25 cellular contexts compared by ENCODE assay signal in the genomic region with DNA sequence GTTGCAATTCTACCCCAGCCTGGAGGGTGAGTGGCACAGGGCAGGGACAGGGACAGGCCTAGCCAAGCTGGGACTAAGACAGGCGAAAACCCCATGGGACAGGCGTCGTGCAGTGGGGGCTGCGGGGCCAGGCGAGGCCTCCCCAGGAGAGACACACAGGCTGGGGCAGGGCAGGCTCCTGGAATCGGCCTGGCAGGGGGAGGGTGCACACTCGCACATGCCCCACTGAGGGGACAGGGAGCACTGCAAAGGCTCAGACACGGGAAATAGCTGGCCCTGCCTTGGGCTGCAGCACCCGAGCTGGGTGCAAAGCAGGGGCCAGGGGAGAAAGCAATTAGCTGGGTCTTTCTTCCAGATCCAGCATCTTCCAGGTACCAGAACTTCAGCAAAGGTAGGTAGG. TPM values are rescaled to one million over a fixed set of nuclear protein-coding genes. Genes with fewer than 3 reads are reported as not detected.
DNase-seq lines count a peak whose midpoint lies in the region; ATAC-seq, FAIRE-seq and TF ChIP-seq lines count a peak whose summit lies in the region.
"Had no signal": no experiment of that assay in that cellular context is flagged by ENCODE, and none has a peak within 500 bp of the region (broad histone marks: within the 10 kb centered on the region; RNA-seq: fewer than 3 reads in every experiment).

No MANE protein-coding gene starts in this region.

- ATAC-seq in natural killer cell treated with Interleukin-12 subunit alpha and Interleukin-12 subunit beta and Interleukin-15 and Interleukin-18, amount 100 ng/mL, for 72 hours, result no peak
- ATAC-seq in natural killer cell, result no peak
- ATAC-seq: gastrocnemius medialis had no signal

- H3K4me3 ChIP-seq in Loucy (ENCODE audit: low read length, poor library complexity, severe bottlenecking) (no peak overlapping the region), H1 (ENCODE audit: extremely low read depth in 1 of 4, insufficient read depth in 2 of 4, low read depth in 3 of 4, low read length in 4 of 4) (no peak overlapping the region), suprapubic skin (no peak overlapping the region)
- H3K4me3 ChIP-seq: gastrocnemius medialis, prostate gland, uterus had no signal

- 86% methylated on average over 9 of the region's 9 CpGs; no CpG with 5 or more reads in 1 of the 2 experiments for WGBS in H1 (ENCODE audit: extremely low coverage in 1 of 2, insufficient coverage in 1 of 2, insufficient read length in 1 of 2, insufficient replicate concordance in 2 of 2, low coverage in 1 of 2, low lambda C conversion rate in 2 of 2, missing lambda C conversion rate in 1 of 2), 2 experiments
- WGBS in suprapubic skin, result 48% methylated on average over 3 of the region's 9 CpGs

- H4K91ac ChIP-seq in H1 (replicated peaks; ENCODE audit: insufficient read length, low read length), result no peak overlapping the region

- H3K27me3 Mint-ChIP-seq in natural killer cell treated with Interleukin-12 subunit alpha and Interleukin-12 subunit beta and Interleukin-15 and Interleukin-18, amount 100 ng/mL, for 72 hours, result no peaks in the 10 kb centered on the region
- H3K27me3 Mint-ChIP-seq in natural killer cell (ENCODE audit: low read depth in 2 of 2), result no peaks in the 10 kb centered on the region
- H3K27me3 Mint-ChIP-seq: central memory CD8-positive, alpha-beta T cell had no signal

- no peak overlapping the region for H2AK5ac ChIP-seq in H1 (ENCODE audit: low read depth, low read length)

- no peak for FAIRE-seq in H1 (lab: Jason Lieb, UNC)
- FAIRE-seq in HTR-8/SVneo (lab: Jason Lieb, UNC), result no peak
- FAIRE-seq: GM18507, kidney had no signal

- H3K4me2 ChIP-seq in Loucy (ENCODE audit: low read depth, low read length, poor library complexity, severe bottlenecking), result peak overlapping the region; percentile 54
- no peak overlapping the region for H3K4me2 ChIP-seq in H1 (ENCODE audit: insufficient read depth in 1 of 2, low read depth in 2 of 2, low read length in 2 of 2)

- no peak overlapping the region for H3K4me3 Mint-ChIP-seq in natural killer cell treated with Interleukin-12 subunit alpha and Interleukin-12 subunit beta and Interleukin-15 and Interleukin-18, amount 100 ng/mL, for 72 hours
- H3K4me3 Mint-ChIP-seq in natural killer cell, result no peak overlapping the region
- H3K4me3 Mint-ChIP-seq: CD8-positive, alpha-beta memory T cell; central memory CD8-positive, alpha-beta T cell; nephron had no signal

- no peaks in the 10 kb centered on the region for H3K36me3 Mint-ChIP-seq in natural killer cell treated with Interleukin-12 subunit alpha and Interleukin-12 subunit beta and Interleukin-15 and Interleukin-18, amount 100 ng/mL, for 72 hours
- H3K36me3 Mint-ChIP-seq in natural killer cell, result no peaks in the 10 kb centered on the region

- no peaks in the 10 kb centered on the region for H3K9me2 ChIP-seq in Loucy (replicated peaks; ENCODE audit: low read depth, low read length)

- TF ChIP-seq POLR2A in H1 (IDR thresholded peaks at IDR 0.05; ENCODE audit: control extremely low read depth in 1 of 2, low read depth in 2 of 2, low read length in 2 of 2) (no peak), suprapubic skin (IDR thresholded peaks at IDR 0.05) (no peak)

- H4K5ac ChIP-seq in H1 (ENCODE audit: insufficient read length, low read depth, low read length), result no peak overlapping the region

- H3K56ac ChIP-seq in H1 (replicated peaks; ENCODE audit: insufficient read length, low read depth, low read length), result no peak overlapping the region

- H2AFZ ChIP-seq in Loucy (ENCODE audit: low read length), result no peak overlapping the region
- H2AFZ ChIP-seq in H1 (ENCODE audit: low read length), result no peak overlapping the region

- TF ChIP-seq RAD21 in H1 (IDR thresholded peaks at IDR 0.05 in 1 of 2, conservative IDR thresholded peaks at IDR 0.05 in 1 of 2; ENCODE audit: low read depth in 2 of 2, low read length in 2 of 2), result no peak

- TF ChIP-seq CTCF in natural killer cell (IDR thresholded peaks at IDR 0.05) (no peak), Loucy (conservative IDR thresholded peaks at IDR 0.05; ENCODE audit: low read length) (0 out of 2 replicates have a peak, but pooled peaks have one; percentile 11), H1 (IDR thresholded peaks at IDR 0.05; ENCODE audit: control extremely low read depth in 1 of 3, insufficient read depth in 1 of 3, low read depth in 1 of 3, low read length in 3 of 3) (no peak), suprapubic skin (IDR thresholded peaks at IDR 0.05) (no peak)

- no peak for TF ChIP-seq EP300 in H1 (IDR thresholded peaks at IDR 0.05; ENCODE audit: borderline replicate concordance in 1 of 2, low read depth in 2 of 2, low read length in 2 of 2)
- TF ChIP-seq EP300 in suprapubic skin (IDR thresholded peaks at IDR 0.05), result no peak

- POLR2A ChIA-PET in H1 (lab: Charles Lee; ENCODE audit: partially characterized antibody), result interaction anchor here (1.0 to 3.6 kb wide), 5 partner anchors 9 to 45 kb away, joined by 3 to 19 read pairs (median 5); partner anchors contain the start of gene LAT2

- 0 out of 2 replicates have a peak overlapping the region, but pooled peaks have one; percentile 24 for H2BK5ac ChIP-seq in H1 (ENCODE audit: low read depth, low read length)

- no peaks in the 10 kb centered on the region for H3K9me3 Mint-ChIP-seq in natural killer cell treated with Interleukin-12 subunit alpha and Interleukin-12 subunit beta and Interleukin-15 and Interleukin-18, amount 100 ng/mL, for 72 hours
- no peaks in the 10 kb centered on the region for H3K9me3 Mint-ChIP-seq in natural killer cell
- H3K9me3 Mint-ChIP-seq: CD8-positive, alpha-beta memory T cell; central memory CD8-positive, alpha-beta T cell; nephron had no signal

- H3K79me1 ChIP-seq in H1 (ENCODE audit: low read depth, low read length), result no peaks in the 10 kb centered on the region

- H3K9ac ChIP-seq in Loucy (ENCODE audit: low read depth, low read length, poor library complexity, severe bottlenecking) (peak overlapping the region; percentile 71), H1 (replicated peaks in 1 of 4; ENCODE audit: extremely low read depth in 1 of 4, low read depth in 3 of 4, low read length in 3 of 4) (no peak overlapping the region)

- peak overlapping the region; percentile 45 for H4K8ac ChIP-seq in H1 (ENCODE audit: extremely low read depth, insufficient read depth, low read length)

- H2BK120ac ChIP-seq in H1 (replicated peaks; ENCODE audit: low read depth, low read length), result no peak overlapping the region

- H3K79me2 ChIP-seq in Loucy (ENCODE audit: insufficient read depth, low read length) (peaks cover 17% of the 10 kb centered on the region; the same call in 1 of the 2 replicates), H1 (ENCODE audit: control insufficient read depth in 1 of 2, insufficient read depth in 2 of 2, low read length in 2 of 2) (no peaks in the 10 kb centered on the region)

- H3K9me3 ChIP-seq in Loucy (ENCODE audit: insufficient read depth, low read depth, low read length) (no peaks in the 10 kb centered on the region), H1 (ENCODE audit: insufficient read depth in 2 of 2, low read depth in 1 of 2, low read length in 1 of 2) (no peaks in the 10 kb centered on the region), suprapubic skin (no peaks in the 10 kb centered on the region)
- H3K9me3 ChIP-seq: gastrocnemius medialis, prostate gland, uterus had no signal

- H3K4me1 ChIP-seq in Loucy (ENCODE audit: insufficient read depth, low read length, poor library complexity, severe bottlenecking) (peaks cover 53% of the 10 kb centered on the region), H1 (replicated peaks in 1 of 4; ENCODE audit: control insufficient read depth in 3 of 4, insufficient read depth in 4 of 4, low read length in 3 of 4) (peaks cover 0 to 2% (median 0%) of the 10 kb centered on the region in 4 experiments; a peak in 4 of 7 replicates), suprapubic skin (peaks cover 2% of the 10 kb centered on the region)
- H3K4me1 ChIP-seq: gastrocnemius medialis, prostate gland, uterus had no signal

- intact Hi-C loops in natural killer cell (cut with micrococcal nuclease), result no loop called here

- H3K14ac ChIP-seq in H1 (ENCODE audit: insufficient read length), result no peak overlapping the region

- H3K36me3 ChIP-seq in Loucy (ENCODE audit: insufficient read depth, low read length), result peaks cover 14% of the 10 kb centered on the region; the same call in 1 of the 2 replicates
- H3K36me3 ChIP-seq in H1 (ENCODE audit: control insufficient read depth in 2 of 4, insufficient read depth in 4 of 4, low read length in 3 of 4), result no peaks in the 10 kb centered on the region
- peaks cover 5% of the 10 kb centered on the region for H3K36me3 ChIP-seq in suprapubic skin
- H3K36me3 ChIP-seq: prostate gland, uterus had no signal

- H4K20me1 ChIP-seq in Loucy (ENCODE audit: insufficient read depth, low read length, poor library complexity, severe bottlenecking), result no peaks in the 10 kb centered on the region
- peaks cover 0 to 6% of the 10 kb centered on the region in 2 experiments for H4K20me1 ChIP-seq in H1 (replicated peaks in 1 of 2; ENCODE audit: control insufficient read depth in 1 of 2, insufficient read depth in 2 of 2, low read length in 2 of 2)

- no peak overlapping the region for H3K27ac Mint-ChIP-seq in natural killer cell treated with Interleukin-12 subunit alpha and Interleukin-12 subunit beta and Interleukin-15 and Interleukin-18, amount 100 ng/mL, for 72 hours
- no peak overlapping the region for H3K27ac Mint-ChIP-seq in natural killer cell
- H3K27ac Mint-ChIP-seq: CD8-positive, alpha-beta memory T cell; nephron had no signal

- no peaks in the 10 kb centered on the region for H3K27me3 ChIP-seq in Loucy (ENCODE audit: insufficient read depth, low read length, poor library complexity, severe bottlenecking)
- no peaks in the 10 kb centered on the region for H3K27me3 ChIP-seq in H1 (replicated peaks in 1 of 4; ENCODE audit: control insufficient read depth in 3 of 4, extremely low read depth in 1 of 4, insufficient read depth in 3 of 4, low read length in 3 of 4)
- no peaks in the 10 kb centered on the region for H3K27me3 ChIP-seq in suprapubic skin
- H3K27me3 ChIP-seq: gastrocnemius medialis, uterus had no signal

- H3K4me1 Mint-ChIP-seq in natural killer cell treated with Interleukin-12 subunit alpha and Interleukin-12 subunit beta and Interleukin-15 and Interleukin-18, amount 100 ng/mL, for 72 hours (ENCODE audit: low read depth in 2 of 2), result peaks cover 27 to 40% of the 10 kb centered on the region in 2 donors
- H3K4me1 Mint-ChIP-seq in natural killer cell, result peaks cover 32 to 58% of the 10 kb centered on the region in 2 donors
- H3K4me1 Mint-ChIP-seq: nephron had no signal

- H3K23me2 ChIP-seq in H1 (ENCODE audit: low read depth, low read length), result no peaks in the 10 kb centered on the region

- peak overlapping the region; percentile 48; the same call in 1 of the 2 replicates for H3K18ac ChIP-seq in H1 (ENCODE audit: extremely low read depth, low read length)

- H3K4ac ChIP-seq in H1 (replicated peaks; ENCODE audit: insufficient read length, low read depth, low read length), result peak overlapping the region; percentile 85

- CTCF ChIA-PET in H1 (lab: Charles Lee; ENCODE audit: partially characterized antibody), result interaction anchor here (0.7 to 8.3 kb wide), 9 partner anchors 10 to 181 kb away, joined by 3 to 71 read pairs (median 3); no protein-coding TSS in a partner anchor

- no peak overlapping the region; the same call in 1 of the 2 replicates for H2BK15ac ChIP-seq in H1 (ENCODE audit: low read length)

- no peak overlapping the region; the same call in 1 of the 2 replicates for H2BK12ac ChIP-seq in H1 (ENCODE audit: low read depth, low read length)

- H3K27ac ChIP-seq in H1 (ENCODE audit: low read depth, low read length) (no peak overlapping the region; the same call in 1 of the 2 replicates), suprapubic skin (no peak overlapping the region)
- H3K27ac ChIP-seq: gastrocnemius medialis, prostate gland, uterus had no signal

- H3K23ac ChIP-seq in H1 (ENCODE audit: insufficient read length), result no peak overlapping the region

- peak; percentile 45 for DNase-seq in natural killer cell treated with Interleukin-12 subunit alpha and Interleukin-12 subunit beta and Interleukin-15 and Interleukin-18, amount 100 ng/mL, for 72 hours (ENCODE audit: low spot score)
- no peak for DNase-seq in natural killer cell
- DNase-seq in H1 (ENCODE audit: low read depth in 1 of 2, low spot score in 2 of 2), result no peak
- DNase-seq in SW 1271 (lab: John Stamatoyannopoulos, UW), result no peak
- no peak for DNase-seq in HK-2 (ENCODE audit: unreplicated experiment)
- DNase-seq in suprapubic skin (ENCODE audit: low spot score in 2 of 2), result no peak
- no peak for DNase-seq in HTR-8/SVneo (ENCODE audit: insufficient read length, low spot score)
- DNase-seq: activated naive CD4-positive, alpha-beta T cell treated with Interleukin-2 at 50 U/mL for 16 hours; activated T-cell treated with anti-CD3 and anti-CD28 coated beads for 4 hours; anterior cingulate cortex; CD8-positive, alpha-beta memory T cell; gastrocnemius medialis; kidney; MM.1S; NCI-H187 treated with DMSO at 0.1 percent for 48 hours; NCI-H446; NK-92 treated with Interleukin-12 subunit alpha and Interleukin-12 subunit beta, amount 100 ng/mL, for 24 hours; stimulated activated CD4-positive, alpha-beta T cell treated with anti-CD3 and anti-CD28 coated beads, Interleukin-2, amount 100 ng/mL, for 48 hours; T-helper 1 cell; uterus had no signal

- H2BK20ac ChIP-seq in H1 (ENCODE audit: low read length), result no peak overlapping the region

- H3F3A ChIP-seq in Loucy (ENCODE audit: low read depth), result peaks cover 5% of the 10 kb centered on the region; the same call in 1 of the 2 replicates

RNA-seq across cellular contexts. Expression of gene LAT2, which starts 10.4 kb away (rescaled TPM):
- 100 to 1,000 TPM in 1 of 2 donors, 10 to 100 TPM in 1; 78.0 to 161 TPM for total RNA-seq in natural killer cell treated with Interleukin-12 subunit alpha and Interleukin-12 subunit beta and Interleukin-15 and Interleukin-18, amount 100 ng/mL, for 72 hours
- total RNA-seq in natural killer cell (100 to 1,000 TPM; 124 to 163 (median 145) TPM), suprapubic skin (1 to 10 TPM in 3 of 4 donors, under 1 TPM in 1; 0.57 to 4.3 (median 1.6) TPM)
- total RNA-seq in H1 (2021; fragmentation: NEBNext Ultra II Directional; extraction: Animal tissue kit (Norgen Biotek cat#: 25700)), result 0.19 and 0.63 TPM in 2 replicates
- polyA plus RNA-seq in H1 (2011; rRNA removed), result 0.20 and 0.23 TPM in 2 replicates
- polyA plus RNA-seq in H1 (2011; cell fraction: cytosol; rRNA removed), result 0.40 TPM
- 0.56 TPM for polyA plus RNA-seq in H1 (2011; cell fraction: nucleus; rRNA removed)
- polyA plus RNA-seq in H1 (2012, experiment 1 of 2), result 1.1 to 1.5 TPM (median 1.2 TPM) in 4 replicates
- 0.72 TPM for polyA plus RNA-seq in H1 (2012, experiment 2 of 2)
- polyA plus RNA-seq in H1 (2013, experiment 1 of 2), result 0.26 TPM
- 0.18 TPM for polyA plus RNA-seq in H1 (2013, experiment 2 of 2)
- 0.06 TPM in 1 of 2 replicates, not detected in the other for polyA minus RNA-seq in H1 (2011; rRNA and poly(A)+ RNA removed)
- not detected for polyA minus RNA-seq in H1 (2011; cell fraction: cytosol; rRNA and poly(A)+ RNA removed)
- polyA minus RNA-seq in H1 (2011; cell fraction: nucleus; rRNA and poly(A)+ RNA removed), result 0.70 TPM

RNA-seq across cellular contexts. Expression of gene RFC2, which starts 34.0 kb away (rescaled TPM):
- total RNA-seq in natural killer cell treated with Interleukin-12 subunit alpha and Interleukin-12 subunit beta and Interleukin-15 and Interleukin-18, amount 100 ng/mL, for 72 hours, result 10 to 100 TPM; 66.4 to 87.5 TPM
- total RNA-seq in natural killer cell, result 10 to 100 TPM; 16.9 to 26.5 (median 20.5) TPM
- total RNA-seq in H1 (2021; fragmentation: NEBNext Ultra II Directional; extraction: Animal tissue kit (Norgen Biotek cat#: 25700)), result 85.4 and 90.5 TPM in 2 replicates
- 40.8 and 52.9 TPM in 2 replicates for polyA plus RNA-seq in H1 (2011; rRNA removed)
- polyA plus RNA-seq in H1 (2011; cell fraction: cytosol; rRNA removed), result 67.0 TPM
- polyA plus RNA-seq in H1 (2011; cell fraction: nucleus; rRNA removed), result 43.8 TPM
- polyA plus RNA-seq in H1 (2012, experiment 1 of 2), result 77.2 to 107 TPM (median 93.2 TPM) in 4 replicates
- polyA plus RNA-seq in H1 (2012, experiment 2 of 2), result 90.7 TPM
- 49.5 TPM for polyA plus RNA-seq in H1 (2013, experiment 1 of 2)
- polyA plus RNA-seq in H1 (2013, experiment 2 of 2), result 51.4 TPM
- polyA minus RNA-seq in H1 (2011; rRNA and poly(A)+ RNA removed), result 98.1 and 103 TPM in 2 replicates
- 54.5 TPM for polyA minus RNA-seq in H1 (2011; cell fraction: cytosol; rRNA and poly(A)+ RNA removed)
- polyA minus RNA-seq in H1 (2011; cell fraction: nucleus; rRNA and poly(A)+ RNA removed), result 37.1 TPM
- total RNA-seq in suprapubic skin, result 10 to 100 TPM; 15.0 to 17.2 (median 16.4) TPM

RNA-seq across cellular contexts. Expression of gene EIF4H, which starts 46.1 kb away (rescaled TPM):
- 100 to 1,000 TPM; 344 to 347 TPM for total RNA-seq in natural killer cell treated with Interleukin-12 subunit alpha and Interleukin-12 subunit beta and Interleukin-15 and Interleukin-18, amount 100 ng/mL, for 72 hours
- 100 to 1,000 TPM; 286 to 294 (median 294) TPM for total RNA-seq in natural killer cell
- total RNA-seq in H1 (2021; fragmentation: NEBNext Ultra II Directional; extraction: Animal tissue kit (Norgen Biotek cat#: 25700)), result 359 and 382 TPM in 2 replicates
- 323 and 414 TPM in 2 replicates for polyA plus RNA-seq in H1 (2011; rRNA removed)
- 380 TPM for polyA plus RNA-seq in H1 (2011; cell fraction: cytosol; rRNA removed)
- polyA plus RNA-seq in H1 (2011; cell fraction: nucleus; rRNA removed), result 274 TPM
- polyA plus RNA-seq in H1 (2012, experiment 1 of 2), result 322 to 343 TPM (median 323 TPM) in 4 replicates
- polyA plus RNA-seq in H1 (2012, experiment 2 of 2), result 162 TPM
- 194 TPM for polyA plus RNA-seq in H1 (2013, experiment 1 of 2)
- 197 TPM for polyA plus RNA-seq in H1 (2013, experiment 2 of 2)
- 210 and 212 TPM in 2 replicates for polyA minus RNA-seq in H1 (2011; rRNA and poly(A)+ RNA removed)
- polyA minus RNA-seq in H1 (2011; cell fraction: cytosol; rRNA and poly(A)+ RNA removed), result 180 TPM
- 113 TPM for polyA minus RNA-seq in H1 (2011; cell fraction: nucleus; rRNA and poly(A)+ RNA removed)
- 100 to 1,000 TPM; 201 to 289 (median 243) TPM for total RNA-seq in suprapubic skin

Comparison
In these comparisons a context has a peak if more than half of its experiments do, and no peak if none do; other contexts are left out.
1. RNA of gene LAT2, which starts 10.4 kb away (total RNA-seq): 78.0 to 161 TPM in natural killer cell treated with Interleukin-12 subunit alpha and Interleukin-12 subunit beta and Interleukin-15 and Interleukin-18, amount 100 ng/mL, for 72 hours and 124 to 163 TPM in natural killer cell; 0.57 to 4.3 TPM in suprapubic skin and 0.19 to 0.63 TPM in H1; every median in the first group is over 10 times any median in the second.